9 cellular contexts compared by ENCODE assay signal in genomic region chr1:157992813-157993178, GRCh38. TPM values are rescaled to one million over a fixed set of nuclear protein-coding genes. Genes with fewer than 3 reads are reported as not detected.
DNase-seq lines count a peak whose midpoint lies in the region; FAIRE-seq and TF ChIP-seq lines count a peak whose summit lies in the region.
"Had no signal": no experiment of that assay in that cellular context is flagged by ENCODE, and none has a peak within 500 bp of the region (broad histone marks: within the 10 kb centered on the region; RNA-seq: fewer than 3 reads in every experiment).

No MANE protein-coding gene starts in this region.

- intact Hi-C loops in kidney (cut with DNase I), result loop anchor here (10.0 kb wide), 1 partner anchor 92 kb away; no protein-coding TSS in a partner anchor

- peak overlapping the region; percentile 98 for H3K4me3 ChIP-seq in astrocyte of the spinal cord (ENCODE audit: low read depth, low read length)
- peak overlapping the region in 1 of 2 donors; percentile 59 for H3K4me3 ChIP-seq in kidney (ENCODE audit: low read length in 2 of 2)
- peak overlapping the region; percentile 87 for H3K4me3 ChIP-seq in suprapubic skin

- no peaks in the 10 kb centered on the region for H3K27me3 ChIP-seq in suprapubic skin

- H3K27ac ChIP-seq in kidney (ENCODE audit: low read depth in 2 of 2, low read length in 2 of 2) (peak overlapping the region; percentile 78 to 92), suprapubic skin (peak overlapping the region; percentile 92)

- FAIRE-seq in kidney (lab: Jason Lieb, UNC), result no peak
- FAIRE-seq: A204.1 had no signal

- TF ChIP-seq EP300 in suprapubic skin (IDR thresholded peaks at IDR 0.05), result no peak

- in situ Hi-C loops in astrocyte of the spinal cord (cut with HindIII; ENCODE audit: low sequenced_read_pairs), result no loop called here

- DNase-seq in NCI-H2029 (lab: John Stamatoyannopoulos, UW) (peak; percentile 13), NCI-H2029 treated with DMSO at 0.1 percent for 48 hours (lab: John Stamatoyannopoulos, UW) (no peak), astrocyte of the spinal cord (ENCODE audit: low read depth, low spot score) (no peak), kidney (no peak), suprapubic skin (ENCODE audit: low spot score in 2 of 2) (no peak), SIG-M5 treated with dmso at 0.1 percent for 504 hours (lab: John Stamatoyannopoulos, UW; ENCODE audit: unreplicated experiment) (no peak), NCI-H2196 (lab: John Stamatoyannopoulos, UW; ENCODE audit: unreplicated experiment) (no peak), C1 segment of cervical spinal cord (lab: John Stamatoyannopoulos, UW) (no peak)

- H3K9me3 ChIP-seq in kidney (ENCODE audit: control insufficient read depth in 1 of 2, low read length in 2 of 2), result no peaks in the 10 kb centered on the region
- H3K9me3 ChIP-seq in suprapubic skin, result no peaks in the 10 kb centered on the region

- TF ChIP-seq CTCF in astrocyte of the spinal cord (IDR thresholded peaks at IDR 0.05; ENCODE audit: low read depth, low read length), result no peak
- no peak for TF ChIP-seq CTCF in kidney (IDR thresholded peaks at IDR 0.05; ENCODE audit: borderline replicate concordance, extremely low read depth, insufficient read depth)
- no peak for TF ChIP-seq CTCF in suprapubic skin (IDR thresholded peaks at IDR 0.05)

- WGBS in suprapubic skin, result 3% methylated on average over 8 of the region's 8 CpGs

- H3K4me1 ChIP-seq in kidney (ENCODE audit: control insufficient read depth in 1 of 2, insufficient read depth in 1 of 2, low read depth in 1 of 2, low read length in 2 of 2) (peaks cover 6 to 13% of the 10 kb centered on the region in 2 donors), suprapubic skin (peaks cover 32% of the 10 kb centered on the region)

- no peaks in the 10 kb centered on the region for H3K36me3 ChIP-seq in kidney (ENCODE audit: control insufficient read depth in 1 of 2, insufficient read depth in 2 of 2, low read length in 2 of 2)
- H3K36me3 ChIP-seq in suprapubic skin, result no peaks in the 10 kb centered on the region

- H3K9ac ChIP-seq in kidney (ENCODE audit: low read length in 2 of 2), result peak overlapping the region in 1 of 2 donors; percentile 89

- TF ChIP-seq POLR2A in suprapubic skin (IDR thresholded peaks at IDR 0.05), result no peak

RNA-seq across cellular contexts. Expression of gene KIRREL1, which starts 0.6 kb away (rescaled TPM):
- total RNA-seq in kidney, result 54.9 TPM
- 13.7 TPM for polyA plus RNA-seq in kidney (ENCODE audit: insufficient read depth, low read depth, low replicate concordance)
- total RNA-seq in suprapubic skin, result 10 to 100 TPM; 12.5 to 18.9 (median 15.5) TPM
